24 cellular contexts compared by ENCODE assay signal in the genomic region with DNA sequence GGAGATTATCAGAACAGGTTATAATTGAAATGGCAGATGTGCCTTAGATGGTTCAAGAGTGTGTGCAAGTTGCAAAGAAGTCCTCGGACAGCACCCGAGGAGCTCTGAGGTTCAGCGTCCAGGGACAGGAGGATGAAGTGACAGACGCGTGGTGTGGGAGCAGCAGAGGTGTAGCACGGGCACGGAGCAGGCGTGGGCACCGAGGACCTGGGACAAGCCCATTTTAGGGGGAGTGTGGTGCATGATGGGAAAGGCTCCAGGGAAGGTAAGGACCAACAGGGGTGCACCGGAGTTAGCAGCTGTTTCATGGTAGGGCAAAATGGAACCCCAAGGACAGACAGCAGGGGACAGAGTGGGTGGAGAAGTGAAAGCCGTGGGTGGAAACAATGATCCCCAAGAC. TPM values are rescaled to one million over a fixed set of nuclear protein-coding genes. Genes with fewer than 3 reads are reported as not detected.
DNase-seq lines count a peak whose midpoint lies in the region; ATAC-seq and TF ChIP-seq lines count a peak whose summit lies in the region.
"Had no signal": no experiment of that assay in that cellular context is flagged by ENCODE, and none has a peak within 500 bp of the region (broad histone marks: within the 10 kb centered on the region; RNA-seq: fewer than 3 reads in every experiment).

No MANE protein-coding gene starts in this region.

- intact Hi-C loops in CD8-positive, alpha-beta T cell (cut with DNase I, micrococcal nuclease): no loop called here

- DNase-seq in CD8-positive, alpha-beta T cell: no peak
- DNase-seq in islet precursor cell: peak; percentile 17
- no peak for DNase-seq in nephron progenitor cell
- no peak for DNase-seq in H4 (ENCODE audit: low spot score)
- DNase-seq in anterior cingulate cortex (lab: John Stamatoyannopoulos, UW): no peak
- no peak for DNase-seq in activated CD4-positive, alpha-beta memory T cell treated with anti-CD3 and anti-CD28 coated beads, Interleukin-2, amount 10 ng/mL, durations not matched to agents 7 days and 5 days
- DNase-seq in dermis blood vessel endothelial cell: no peak
- DNase-seq: ACHN; AML-193; DMS79; GOT3; Kasumi-1; MM.1S; NCI-H1092; NCI-H1436 treated with DMSO at 0.1 percent for 48 hours; NCI-H2029; NCI-H2171; NCI-H446; NCI-H69; NK-92 treated with Interleukin-12 subunit alpha and Interleukin-12 subunit beta, amount 100 ng/mL, for 24 hours; Right ventricle myocardium superior had no signal

- H3K9me3 Mint-ChIP-seq in CD8-positive, alpha-beta T cell: no peaks in the 10 kb centered on the region
- H3K9me3 Mint-ChIP-seq in activated T-helper 17 cell treated with anti-CD3 and anti-CD28 coated beads, Interleukin-2, amount 50 U/mL, for 72 hours: peaks cover 3% of the 10 kb centered on the region
- H3K9me3 Mint-ChIP-seq in nephron progenitor cell: no peaks in the 10 kb centered on the region
- no peaks in the 10 kb centered on the region for H3K9me3 Mint-ChIP-seq in activated CD4-positive, alpha-beta memory T cell treated with anti-CD3 and anti-CD28 coated beads, Interleukin-2, amount 10 ng/mL, durations not matched to agents 7 days and 5 days

- H3K36me3 Mint-ChIP-seq in CD8-positive, alpha-beta T cell: no peaks in the 10 kb centered on the region
- H3K36me3 Mint-ChIP-seq in activated T-helper 17 cell treated with anti-CD3 and anti-CD28 coated beads, Interleukin-2, amount 50 U/mL, for 72 hours (ENCODE audit: low read depth): no peaks in the 10 kb centered on the region
- no peaks in the 10 kb centered on the region for H3K36me3 Mint-ChIP-seq in nephron progenitor cell (ENCODE audit: low read depth)
- no peaks in the 10 kb centered on the region for H3K36me3 Mint-ChIP-seq in activated CD4-positive, alpha-beta memory T cell treated with anti-CD3 and anti-CD28 coated beads, Interleukin-2, amount 10 ng/mL, durations not matched to agents 7 days and 5 days (ENCODE audit: low read depth)

- peak overlapping the region; percentile 29 for H3K27ac Mint-ChIP-seq in CD8-positive, alpha-beta T cell
- no peak overlapping the region for H3K27ac Mint-ChIP-seq in activated T-helper 17 cell treated with anti-CD3 and anti-CD28 coated beads, Interleukin-2, amount 50 U/mL, for 72 hours
- H3K27ac Mint-ChIP-seq in nephron progenitor cell: peak overlapping the region; percentile 9
- no peak overlapping the region for H3K27ac Mint-ChIP-seq in activated CD4-positive, alpha-beta memory T cell treated with anti-CD3 and anti-CD28 coated beads, Interleukin-2, amount 10 ng/mL, durations not matched to agents 7 days and 5 days

- CTCF ChIA-PET in CD8-positive, alpha-beta T cell (lab: Charles Lee): no interaction called here
- CTCF ChIA-PET in activated CD4-positive, alpha-beta memory T cell treated with anti-CD3 and anti-CD28 coated beads, Interleukin-2, amount 10 ng/mL, durations not matched to agents 7 days and 5 days (lab: Charles Lee): no interaction called here

- peak overlapping the region; percentile 13 for H3K4me3 Mint-ChIP-seq in CD8-positive, alpha-beta T cell
- peak overlapping the region; percentile 59 for H3K4me3 Mint-ChIP-seq in activated T-helper 17 cell treated with anti-CD3 and anti-CD28 coated beads, Interleukin-2, amount 50 U/mL, for 72 hours
- H3K4me3 Mint-ChIP-seq in nephron progenitor cell: no peak overlapping the region
- H3K4me3 Mint-ChIP-seq in activated CD4-positive, alpha-beta memory T cell treated with anti-CD3 and anti-CD28 coated beads, Interleukin-2, amount 10 ng/mL, durations not matched to agents 7 days and 5 days: no peak overlapping the region

- POLR2A ChIA-PET in CD8-positive, alpha-beta T cell (lab: Charles Lee): no interaction called here
- POLR2A ChIA-PET in activated CD4-positive, alpha-beta memory T cell treated with anti-CD3 and anti-CD28 coated beads, Interleukin-2, amount 10 ng/mL, durations not matched to agents 7 days and 5 days (lab: Charles Lee): no interaction called here

- no peak overlapping the region for H3K27ac ChIP-seq in CD8-positive, alpha-beta T cell (ENCODE audit: low read depth, low read length)

- H3K27me3 ChIP-seq in CD8-positive, alpha-beta T cell (ENCODE audit: insufficient read depth, low read length): no peaks in the 10 kb centered on the region

- peaks cover 14% of the 10 kb centered on the region for H3K27me3 Mint-ChIP-seq in CD8-positive, alpha-beta T cell (ENCODE audit: low read depth)
- peaks cover 7% of the 10 kb centered on the region for H3K27me3 Mint-ChIP-seq in activated T-helper 17 cell treated with anti-CD3 and anti-CD28 coated beads, Interleukin-2, amount 50 U/mL, for 72 hours
- peaks cover 5% of the 10 kb centered on the region for H3K27me3 Mint-ChIP-seq in nephron progenitor cell (ENCODE audit: low read depth, poor library complexity)
- peaks cover 5% of the 10 kb centered on the region for H3K27me3 Mint-ChIP-seq in activated CD4-positive, alpha-beta memory T cell treated with anti-CD3 and anti-CD28 coated beads, Interleukin-2, amount 10 ng/mL, durations not matched to agents 7 days and 5 days

- no peak overlapping the region for H3K4me3 ChIP-seq in CD8-positive, alpha-beta T cell (ENCODE audit: low read depth, low read length)
- H3K4me3 ChIP-seq: SK-N-MC had no signal

- no peak for TF ChIP-seq CTCF in CD8-positive, alpha-beta T cell (IDR thresholded peaks at IDR 0.05)
- no peak for TF ChIP-seq CTCF in nephron progenitor cell (IDR thresholded peaks at IDR 0.05)

- no peaks in the 10 kb centered on the region for H3K9me3 ChIP-seq in CD8-positive, alpha-beta T cell (ENCODE audit: low read length)

- H3K36me3 ChIP-seq in CD8-positive, alpha-beta T cell (ENCODE audit: insufficient read depth, low read length): no peaks in the 10 kb centered on the region

- H3K4me1 Mint-ChIP-seq in CD8-positive, alpha-beta T cell (ENCODE audit: low read depth): peaks cover 27% of the 10 kb centered on the region
- peaks cover 12% of the 10 kb centered on the region for H3K4me1 Mint-ChIP-seq in activated T-helper 17 cell treated with anti-CD3 and anti-CD28 coated beads, Interleukin-2, amount 50 U/mL, for 72 hours
- peaks cover 50% of the 10 kb centered on the region for H3K4me1 Mint-ChIP-seq in nephron progenitor cell
- peaks cover 14% of the 10 kb centered on the region for H3K4me1 Mint-ChIP-seq in activated CD4-positive, alpha-beta memory T cell treated with anti-CD3 and anti-CD28 coated beads, Interleukin-2, amount 10 ng/mL, durations not matched to agents 7 days and 5 days

- no peak for ATAC-seq in CD8-positive, alpha-beta T cell
- ATAC-seq in activated T-helper 17 cell treated with anti-CD3 and anti-CD28 coated beads, Interleukin-2, amount 50 U/mL, for 72 hours (replicated peaks): no peak

- H3K4me1 ChIP-seq in CD8-positive, alpha-beta T cell (ENCODE audit: insufficient read depth, low read length): peaks cover 12% of the 10 kb centered on the region

RNA-seq across cellular contexts. Expression of gene BACE2, which starts 56.3 kb away (rescaled TPM):
- 1 to 10 TPM in 1 of 2 experiments, under 1 TPM in 1; 0.75 to 1.1 TPM for total RNA-seq in CD8-positive, alpha-beta T cell
- total RNA-seq in activated T-helper 17 cell treated with anti-CD3 and anti-CD28 coated beads, Interleukin-2, amount 50 U/mL, for 72 hours: under 1 TPM in 1 of 2 donors, not detected in 1; 0.52 TPM
- 85.6 and 109 TPM in 2 replicates for total RNA-seq in H4 (2014; rRNA removed; shearing (Covaris generic))
- 1 to 10 TPM; 2.0 to 2.2 TPM for total RNA-seq in activated CD4-positive, alpha-beta memory T cell treated with anti-CD3 and anti-CD28 coated beads, Interleukin-2, amount 10 ng/mL, durations not matched to agents 7 days and 5 days
- 571 and 696 TPM in 2 replicates for total RNA-seq in dermis blood vessel endothelial cell
- total RNA-seq: OCI-LY7 had no signal

Comparison
In these comparisons a context has a peak if more than half of its experiments do, and no peak if none do; other contexts are left out.
1. H3K27ac Mint-ChIP-seq: peak in CD8-positive, alpha-beta T cell (single experiment) and nephron progenitor cell (single experiment); none in activated T-helper 17 cell treated with anti-CD3 and anti-CD28 coated beads, Interleukin-2, amount 50 U/mL, for 72 hours (single experiment) and activated CD4-positive, alpha-beta memory T cell treated with anti-CD3 and anti-CD28 coated beads, Interleukin-2, amount 10 ng/mL, durations not matched to agents 7 days and 5 days (single experiment).
2. H3K4me3 Mint-ChIP-seq: peak in CD8-positive, alpha-beta T cell (single experiment) and activated T-helper 17 cell treated with anti-CD3 and anti-CD28 coated beads, Interleukin-2, amount 50 U/mL, for 72 hours (single experiment); none in nephron progenitor cell (single experiment) and activated CD4-positive, alpha-beta memory T cell treated with anti-CD3 and anti-CD28 coated beads, Interleukin-2, amount 10 ng/mL, durations not matched to agents 7 days and 5 days (single experiment).
3. RNA of gene BACE2, which starts 56.3 kb away (total RNA-seq): 571 to 696 TPM in dermis blood vessel endothelial cell and 85.6 to 109 TPM in H4; 2.0 to 2.2 TPM in activated CD4-positive, alpha-beta memory T cell treated with anti-CD3 and anti-CD28 coated beads, Interleukin-2, amount 10 ng/mL, durations not matched to agents 7 days and 5 days, 0.75 to 1.1 TPM in CD8-positive, alpha-beta T cell and 0.52 TPM in activated T-helper 17 cell treated with anti-CD3 and anti-CD28 coated beads, Interleukin-2, amount 50 U/mL, for 72 hours; every median in the first group is over 10 times any median in the second.